In the genomic region with DNA sequence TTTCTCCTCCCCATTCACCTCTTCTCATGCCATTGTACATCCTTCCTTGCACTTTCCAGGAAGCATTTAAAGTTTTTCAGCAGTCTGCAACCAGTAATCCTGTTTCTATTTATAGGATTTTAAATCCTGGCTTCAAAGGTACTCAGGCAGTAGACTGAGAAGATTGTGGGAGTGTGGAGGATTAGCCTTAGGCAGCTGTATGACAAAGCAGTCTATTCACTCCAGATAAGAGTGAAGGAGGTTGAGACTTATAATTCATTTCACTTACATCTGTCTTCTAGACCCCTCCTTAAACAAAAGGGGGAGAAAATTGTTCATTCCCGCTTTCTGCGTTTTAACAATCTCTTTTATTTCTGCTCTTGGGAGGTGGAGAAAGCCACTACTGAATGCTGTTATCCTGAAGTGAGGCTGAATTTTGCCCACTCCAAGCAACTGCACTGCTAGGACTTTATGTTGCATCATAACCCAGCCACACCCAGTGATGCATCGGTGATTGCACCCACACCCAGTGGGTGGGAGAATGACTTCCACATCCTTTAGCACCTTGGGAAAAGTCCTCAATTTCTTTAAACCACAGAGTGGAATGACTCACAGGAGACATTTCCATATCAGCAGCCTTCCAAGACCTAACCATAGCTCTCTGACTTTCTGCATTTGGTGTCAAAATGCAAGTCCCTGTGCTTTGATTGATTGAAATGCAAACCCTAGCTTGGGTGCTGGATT, we compare ENCODE assay signal across 1 cellular context.
TF ChIP-seq lines count a peak whose summit lies in the region.

No MANE protein-coding gene starts in this region.

TF ChIP-seq in HEK293, 187 proteins besides CTCF, POLR2A, EP300 and RAD21 (continued from another document and continues in another):
- TF ChIP-seq ZNF394 (tag by site-specific recombination; IDR thresholded peaks at IDR 0.05; ENCODE audit: borderline replicate concordance) (peak; percentile 25; the same call in 1 of the 2 replicates), YY1 (tag by site-specific recombination; IDR thresholded peaks at IDR 0.05) (no peak), ZNF146 (tag by site-specific recombination; IDR thresholded peaks at IDR 0.05) (no peak), ZNF423 (tag by site-specific recombination; IDR thresholded peaks at IDR 0.05) (no peak), FEZF1 (tag by site-specific recombination; IDR thresholded peaks at IDR 0.05) (no peak), ZFP3 (tag by site-specific recombination; IDR thresholded peaks at IDR 0.05; ENCODE audit: low read depth) (no peak), YY2 (tag by site-specific recombination; IDR thresholded peaks at IDR 0.05) (no peak), ZNF202 (tag by site-specific recombination; IDR thresholded peaks at IDR 0.05; ENCODE audit: borderline replicate concordance) (no peak), ZNF155 (tag by site-specific recombination; IDR thresholded peaks at IDR 0.05) (no peak), ZNF76 (tag by site-specific recombination; IDR thresholded peaks at IDR 0.05; ENCODE audit: borderline replicate concordance, low read depth) (no peak; the same call in 1 of the 2 replicates), ZNF600 (tag by site-specific recombination; IDR thresholded peaks at IDR 0.05) (peak; percentile 79), ZNF548 (tag by site-specific recombination; IDR thresholded peaks at IDR 0.05) (no peak), SETDB1 (IDR thresholded peaks at IDR 0.05; ENCODE audit: insufficient read length, low read length) (no peak), ZNF274 (IDR thresholded peaks at IDR 0.05; ENCODE audit: low read length) (no peak), ZNF274 (tag by site-specific recombination; IDR thresholded peaks at IDR 0.05; ENCODE audit: borderline replicate concordance) (no peak), ZNF792 (tag by site-specific recombination; IDR thresholded peaks at IDR 0.05) (no peak), ZBTB17 (tag by site-specific recombination; IDR thresholded peaks at IDR 0.05) (peak; percentile 64), ZFP41 (tag by site-specific recombination; IDR thresholded peaks at IDR 0.05; ENCODE audit: borderline replicate concordance) (no peak), OSR2 (tag by site-specific recombination; IDR thresholded peaks at IDR 0.05) (peak; percentile 83), ZNF549 (tag by site-specific recombination; IDR thresholded peaks at IDR 0.05) (no peak), GFI1B (tag by site-specific recombination; IDR thresholded peaks at IDR 0.05) (no peak), ZNF610 (tag by site-specific recombination; IDR thresholded peaks at IDR 0.05; ENCODE audit: borderline replicate concordance) (no peak), RBAK (tag by site-specific recombination; IDR thresholded peaks at IDR 0.05) (no peak), ZSCAN23 (tag by site-specific recombination; IDR thresholded peaks at IDR 0.05) (no peak), ZNF121 (tag by site-specific recombination; IDR thresholded peaks at IDR 0.05) (no peak), ZNF426 (tag by site-specific recombination; IDR thresholded peaks at IDR 0.05) (no peak), ZNF626 (tag by site-specific recombination; IDR thresholded peaks at IDR 0.05) (no peak), BCL11B (tag by site-specific recombination; IDR thresholded peaks at IDR 0.05; ENCODE audit: low read depth) (no peak), ZNF660 (tag by site-specific recombination; IDR thresholded peaks at IDR 0.05) (peak; percentile 89), ZNF654 (tag by site-specific recombination; IDR thresholded peaks at IDR 0.05; ENCODE audit: low read depth) (no peak), ZNF777 (tag by site-specific recombination; IDR thresholded peaks at IDR 0.05; ENCODE audit: borderline replicate concordance) (no peak), ZNF324 (tag by site-specific recombination; IDR thresholded peaks at IDR 0.05) (0 out of 2 replicates have a peak, but pooled peaks have one; percentile 47), ZNF558 (tag by site-specific recombination; IDR thresholded peaks at IDR 0.05) (no peak; the same call in 1 of the 2 replicates), ZNF24 (tag by site-specific recombination; IDR thresholded peaks at IDR 0.05) (peak; percentile 85), ZNF501 (tag by site-specific recombination; IDR thresholded peaks at IDR 0.05) (0 out of 2 replicates have a peak, but pooled peaks have one; percentile 19), ZXDB (tag by site-specific recombination; IDR thresholded peaks at IDR 0.05) (0 out of 2 replicates have a peak, but pooled peaks have one; percentile 21), KLF7 (tag by site-specific recombination; IDR thresholded peaks at IDR 0.05; ENCODE audit: borderline replicate concordance) (peak; percentile 98), ZNF416 (tag by site-specific recombination; IDR thresholded peaks at IDR 0.05) (no peak), ZFP69B (tag by site-specific recombination; IDR thresholded peaks at IDR 0.05) (no peak), OVOL3 (tag by site-specific recombination; IDR thresholded peaks at IDR 0.05) (no peak)
- TF ChIP-seq, protein P1, sequence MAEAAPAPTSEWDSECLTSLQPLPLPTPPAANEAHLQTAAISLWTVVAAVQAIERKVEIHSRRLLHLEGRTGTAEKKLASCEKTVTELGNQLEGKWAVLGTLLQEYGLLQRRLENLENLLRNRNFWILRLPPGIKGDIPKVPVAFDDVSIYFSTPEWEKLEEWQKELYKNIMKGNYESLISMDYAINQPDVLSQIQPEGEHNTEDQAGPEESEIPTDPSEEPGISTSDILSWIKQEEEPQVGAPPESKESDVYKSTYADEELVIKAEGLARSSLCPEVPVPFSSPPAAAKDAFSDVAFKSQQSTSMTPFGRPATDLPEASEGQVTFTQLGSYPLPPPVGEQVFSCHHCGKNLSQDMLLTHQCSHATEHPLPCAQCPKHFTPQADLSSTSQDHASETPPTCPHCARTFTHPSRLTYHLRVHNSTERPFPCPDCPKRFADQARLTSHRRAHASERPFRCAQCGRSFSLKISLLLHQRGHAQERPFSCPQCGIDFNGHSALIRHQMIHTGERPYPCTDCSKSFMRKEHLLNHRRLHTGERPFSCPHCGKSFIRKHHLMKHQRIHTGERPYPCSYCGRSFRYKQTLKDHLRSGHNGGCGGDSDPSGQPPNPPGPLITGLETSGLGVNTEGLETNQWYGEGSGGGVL (tag by site-specific recombination; IDR thresholded peaks at IDR 0.05), result peak; percentile 72; the same call in 1 of the 2 replicates
- TF ChIP-seq, protein P2, sequence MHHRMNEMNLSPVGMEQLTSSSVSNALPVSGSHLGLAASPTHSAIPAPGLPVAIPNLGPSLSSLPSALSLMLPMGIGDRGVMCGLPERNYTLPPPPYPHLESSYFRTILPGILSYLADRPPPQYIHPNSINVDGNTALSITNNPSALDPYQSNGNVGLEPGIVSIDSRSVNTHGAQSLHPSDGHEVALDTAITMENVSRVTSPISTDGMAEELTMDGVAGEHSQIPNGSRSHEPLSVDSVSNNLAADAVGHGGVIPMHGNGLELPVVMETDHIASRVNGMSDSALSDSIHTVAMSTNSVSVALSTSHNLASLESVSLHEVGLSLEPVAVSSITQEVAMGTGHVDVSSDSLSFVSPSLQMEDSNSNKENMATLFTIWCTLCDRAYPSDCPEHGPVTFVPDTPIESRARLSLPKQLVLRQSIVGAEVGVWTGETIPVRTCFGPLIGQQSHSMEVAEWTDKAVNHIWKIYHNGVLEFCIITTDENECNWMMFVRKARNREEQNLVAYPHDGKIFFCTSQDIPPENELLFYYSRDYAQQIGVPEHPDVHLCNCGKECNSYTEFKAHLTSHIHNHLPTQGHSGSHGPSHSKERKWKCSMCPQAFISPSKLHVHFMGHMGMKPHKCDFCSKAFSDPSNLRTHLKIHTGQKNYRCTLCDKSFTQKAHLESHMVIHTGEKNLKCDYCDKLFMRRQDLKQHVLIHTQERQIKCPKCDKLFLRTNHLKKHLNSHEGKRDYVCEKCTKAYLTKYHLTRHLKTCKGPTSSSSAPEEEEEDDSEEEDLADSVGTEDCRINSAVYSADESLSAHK (tag by site-specific recombination; IDR thresholded peaks at IDR 0.05), result no peak
- TF ChIP-seq, protein P3, sequence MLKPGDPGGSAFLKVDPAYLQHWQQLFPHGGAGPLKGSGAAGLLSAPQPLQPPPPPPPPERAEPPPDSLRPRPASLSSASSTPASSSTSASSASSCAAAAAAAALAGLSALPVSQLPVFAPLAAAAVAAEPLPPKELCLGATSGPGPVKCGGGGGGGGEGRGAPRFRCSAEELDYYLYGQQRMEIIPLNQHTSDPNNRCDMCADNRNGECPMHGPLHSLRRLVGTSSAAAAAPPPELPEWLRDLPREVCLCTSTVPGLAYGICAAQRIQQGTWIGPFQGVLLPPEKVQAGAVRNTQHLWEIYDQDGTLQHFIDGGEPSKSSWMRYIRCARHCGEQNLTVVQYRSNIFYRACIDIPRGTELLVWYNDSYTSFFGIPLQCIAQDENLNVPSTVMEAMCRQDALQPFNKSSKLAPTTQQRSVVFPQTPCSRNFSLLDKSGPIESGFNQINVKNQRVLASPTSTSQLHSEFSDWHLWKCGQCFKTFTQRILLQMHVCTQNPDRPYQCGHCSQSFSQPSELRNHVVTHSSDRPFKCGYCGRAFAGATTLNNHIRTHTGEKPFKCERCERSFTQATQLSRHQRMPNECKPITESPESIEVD (tag by site-specific recombination; IDR thresholded peaks at IDR 0.05), result peak; percentile 75
- TF ChIP-seq, protein P4, sequence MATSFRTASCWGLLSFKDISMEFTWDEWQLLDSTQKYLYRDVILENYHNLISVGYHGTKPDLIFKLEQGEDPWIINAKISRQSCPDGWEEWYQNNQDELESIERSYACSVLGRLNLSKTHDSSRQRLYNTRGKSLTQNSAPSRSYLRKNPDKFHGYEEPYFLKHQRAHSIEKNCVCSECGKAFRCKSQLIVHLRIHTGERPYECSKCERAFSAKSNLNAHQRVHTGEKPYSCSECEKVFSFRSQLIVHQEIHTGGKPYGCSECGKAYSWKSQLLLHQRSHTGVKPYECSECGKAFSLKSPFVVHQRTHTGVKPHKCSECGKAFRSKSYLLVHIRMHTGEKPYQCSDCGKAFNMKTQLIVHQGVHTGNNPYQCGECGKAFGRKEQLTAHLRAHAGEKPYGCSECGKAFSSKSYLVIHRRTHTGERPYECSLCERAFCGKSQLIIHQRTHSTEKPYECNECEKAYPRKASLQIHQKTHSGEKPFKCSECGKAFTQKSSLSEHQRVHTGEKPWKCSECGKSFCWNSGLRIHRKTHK (tag by site-specific recombination; IDR thresholded peaks at IDR 0.05), result no peak
- TF ChIP-seq, protein P5, sequence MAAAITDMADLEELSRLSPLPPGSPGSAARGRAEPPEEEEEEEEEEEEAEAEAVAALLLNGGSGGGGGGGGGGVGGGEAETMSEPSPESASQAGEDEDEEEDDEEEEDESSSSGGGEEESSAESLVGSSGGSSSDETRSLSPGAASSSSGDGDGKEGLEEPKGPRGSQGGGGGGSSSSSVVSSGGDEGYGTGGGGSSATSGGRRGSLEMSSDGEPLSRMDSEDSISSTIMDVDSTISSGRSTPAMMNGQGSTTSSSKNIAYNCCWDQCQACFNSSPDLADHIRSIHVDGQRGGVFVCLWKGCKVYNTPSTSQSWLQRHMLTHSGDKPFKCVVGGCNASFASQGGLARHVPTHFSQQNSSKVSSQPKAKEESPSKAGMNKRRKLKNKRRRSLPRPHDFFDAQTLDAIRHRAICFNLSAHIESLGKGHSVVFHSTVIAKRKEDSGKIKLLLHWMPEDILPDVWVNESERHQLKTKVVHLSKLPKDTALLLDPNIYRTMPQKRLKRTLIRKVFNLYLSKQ (tag by site-specific recombination; IDR thresholded peaks at IDR 0.05; ENCODE audit: borderline replicate concordance), result no peak
- TF ChIP-seq, protein P6, sequence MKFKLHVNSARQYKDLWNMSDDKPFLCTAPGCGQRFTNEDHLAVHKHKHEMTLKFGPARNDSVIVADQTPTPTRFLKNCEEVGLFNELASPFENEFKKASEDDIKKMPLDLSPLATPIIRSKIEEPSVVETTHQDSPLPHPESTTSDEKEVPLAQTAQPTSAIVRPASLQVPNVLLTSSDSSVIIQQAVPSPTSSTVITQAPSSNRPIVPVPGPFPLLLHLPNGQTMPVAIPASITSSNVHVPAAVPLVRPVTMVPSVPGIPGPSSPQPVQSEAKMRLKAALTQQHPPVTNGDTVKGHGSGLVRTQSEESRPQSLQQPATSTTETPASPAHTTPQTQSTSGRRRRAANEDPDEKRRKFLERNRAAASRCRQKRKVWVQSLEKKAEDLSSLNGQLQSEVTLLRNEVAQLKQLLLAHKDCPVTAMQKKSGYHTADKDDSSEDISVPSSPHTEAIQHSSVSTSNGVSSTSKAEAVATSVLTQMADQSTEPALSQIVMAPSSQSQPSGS (tag by site-specific recombination; IDR thresholded peaks at IDR 0.05; ENCODE audit: low read depth), result peak; percentile 28; the same call in 1 of the 2 replicates
- TF ChIP-seq, protein P7, sequence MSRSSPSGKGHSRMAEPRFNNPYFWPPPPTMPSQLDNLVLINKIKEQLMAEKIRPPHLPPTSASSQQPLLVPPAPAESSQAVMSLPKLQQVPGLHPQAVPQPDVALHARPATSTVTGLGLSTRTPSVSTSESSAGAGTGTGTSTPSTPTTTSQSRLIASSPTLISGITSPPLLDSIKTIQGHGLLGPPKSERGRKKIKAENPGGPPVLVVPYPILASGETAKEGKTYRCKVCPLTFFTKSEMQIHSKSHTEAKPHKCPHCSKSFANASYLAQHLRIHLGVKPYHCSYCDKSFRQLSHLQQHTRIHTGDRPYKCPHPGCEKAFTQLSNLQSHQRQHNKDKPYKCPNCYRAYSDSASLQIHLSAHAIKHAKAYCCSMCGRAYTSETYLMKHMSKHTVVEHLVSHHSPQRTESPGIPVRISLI (tag by site-specific recombination; IDR thresholded peaks at IDR 0.05), result no peak
- TF ChIP-seq, protein P8, sequence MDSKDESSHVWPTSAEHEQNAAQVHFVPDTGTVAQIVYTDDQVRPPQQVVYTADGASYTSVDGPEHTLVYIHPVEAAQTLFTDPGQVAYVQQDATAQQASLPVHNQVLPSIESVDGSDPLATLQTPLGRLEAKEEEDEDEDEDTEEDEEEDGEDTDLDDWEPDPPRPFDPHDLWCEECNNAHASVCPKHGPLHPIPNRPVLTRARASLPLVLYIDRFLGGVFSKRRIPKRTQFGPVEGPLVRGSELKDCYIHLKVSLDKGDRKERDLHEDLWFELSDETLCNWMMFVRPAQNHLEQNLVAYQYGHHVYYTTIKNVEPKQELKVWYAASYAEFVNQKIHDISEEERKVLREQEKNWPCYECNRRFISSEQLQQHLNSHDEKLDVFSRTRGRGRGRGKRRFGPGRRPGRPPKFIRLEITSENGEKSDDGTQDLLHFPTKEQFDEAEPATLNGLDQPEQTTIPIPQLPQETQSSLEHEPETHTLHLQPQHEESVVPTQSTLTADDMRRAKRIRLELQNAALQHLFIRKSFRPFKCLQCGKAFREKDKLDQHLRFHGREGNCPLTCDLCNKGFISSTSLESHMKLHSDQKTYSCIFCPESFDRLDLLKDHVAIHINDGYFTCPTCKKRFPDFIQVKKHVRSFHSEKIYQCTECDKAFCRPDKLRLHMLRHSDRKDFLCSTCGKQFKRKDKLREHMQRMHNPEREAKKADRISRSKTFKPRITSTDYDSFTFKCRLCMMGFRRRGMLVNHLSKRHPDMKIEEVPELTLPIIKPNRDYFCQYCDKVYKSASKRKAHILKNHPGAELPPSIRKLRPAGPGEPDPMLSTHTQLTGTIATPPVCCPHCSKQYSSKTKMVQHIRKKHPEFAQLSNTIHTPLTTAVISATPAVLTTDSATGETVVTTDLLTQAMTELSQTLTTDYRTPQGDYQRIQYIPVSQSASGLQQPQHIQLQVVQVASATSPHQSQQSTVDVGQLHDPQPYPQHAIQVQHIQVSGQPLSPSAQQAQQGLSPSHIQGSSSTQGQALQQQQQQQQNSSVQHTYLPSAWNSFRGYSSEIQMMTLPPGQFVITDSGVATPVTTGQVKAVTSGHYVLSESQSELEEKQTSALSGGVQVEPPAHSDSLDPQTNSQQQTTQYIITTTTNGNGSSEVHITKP (tag by site-specific recombination; IDR thresholded peaks at IDR 0.05), result peak; percentile 58; the same call in 1 of the 2 replicates
